27 cellular contexts compared by ENCODE assay signal in genomic region chr3:178258121-178258520, GRCh38.
"Had no signal": no experiment of that assay in that cellular context is flagged by ENCODE, and none has a peak within 500 bp of the region (broad histone marks: within the 10 kb centered on the region; RNA-seq: fewer than 3 reads in every experiment).

No MANE protein-coding gene starts in this region.

- H3K4me3 ChIP-seq: stomach, suprapubic skin, testis, thoracic aorta, thyroid gland, tibial artery, tibial nerve, transverse colon, upper lobe of left lung, upper lobe of right lung, uterus, vagina had no signal

- H3K27me3 ChIP-seq: stomach, suprapubic skin, testis, thyroid gland, tibial artery, tibial nerve, transverse colon, upper lobe of left lung, upper lobe of right lung, uterus, vagina had no signal

- H3K9me3 ChIP-seq: stomach, suprapubic skin, testis, thoracic aorta, thyroid gland, tibial artery, tibial nerve, transverse colon, upper lobe of left lung, upper lobe of right lung, uterus, vagina had no signal

- H3K4me1 ChIP-seq: testis, thyroid gland, upper lobe of right lung had no signal

- H3K27ac ChIP-seq: stomach, suprapubic skin, testis, thoracic aorta, thyroid gland, tibial artery, tibial nerve, transverse colon, upper lobe of left lung, upper lobe of right lung, uterus, vagina had no signal

- H3K36me3 ChIP-seq: stomach, suprapubic skin, thoracic aorta, thyroid gland, tibial artery, tibial nerve, transverse colon, upper lobe of left lung, upper lobe of right lung, uterus, vagina had no signal

- FAIRE-seq: urothelium cell line had no signal

- DNase-seq: stimulated activated CD4-positive, alpha-beta T cell treated with anti-CD3 and anti-CD28 coated beads, Interleukin-2, amount 100 ng/mL, for 48 hours; stimulated activated CD4-positive, alpha-beta T cell treated with anti-CD3 and anti-CD28 coated beads, Interleukin-4, amount 100 ng/mL, for 1 hour; stimulated activated CD4-positive, alpha-beta T cell treated with anti-CD3 and anti-CD28 coated beads, Interleukin-4, amount 100 ng/mL, for 24 hours; stimulated activated CD4-positive, alpha-beta T cell treated with anti-CD3 and anti-CD28 coated beads, Interleukin-4, amount 100 ng/mL, for 4 hours; stimulated activated CD8-positive, alpha-beta memory T cell treated with anti-CD3 and anti-CD28 coated beads, Interleukin-4, amount 100 ng/mL, for 48 hours; stimulated activated naive B cell treated with anti-CD40 and anti-IgM and Interleukin-4, amounts not matched to agents 10 μg/mL and 1 μg/mL and 100 μg/mL, for 72 hours; stimulated activated naive CD4-positive, alpha-beta T cell; stimulated activated naive CD4-positive, alpha-beta T cell treated with Interleukin-2 at 50 U/mL for 16 hours; stimulated activated naive CD8-positive, alpha-beta T cell treated with anti-CD3 and anti-CD28 coated beads, Interleukin-15, amount 100 ng/mL, for 72 hours; stimulated activated naive CD8-positive, alpha-beta T cell treated with anti-CD3 and anti-CD28 coated beads, Interleukin-15, Interleukin-2, amounts not matched to agents 100 U/mL and 50 U/mL, for 24 hours; stomach; substantia nigra; testis; thyroid gland; tibial artery; transverse colon; trophoblast cell; upper lobe of left lung; upper lobe of right lung; uterus had no signal

- ATAC-seq: stimulated activated effector memory CD8-positive, alpha-beta T cell treated with anti-CD3 and anti-CD28 coated beads, Interleukin-12 subunit alpha, Interleukin-12 subunit beta, amount 100 ng/mL, for 72 hours; stimulated activated memory B cell treated with anti-CD40 and anti-IgM and Interleukin-4, amounts not matched to agents 10 μg/mL and 1 μg/mL and 100 μg/mL, for 72 hours; stimulated activated naive B cell treated with anti-CD40 and anti-IgM and Interleukin-4, amounts not matched to agents 10 μg/mL and 1 μg/mL and 100 μg/mL, for 72 hours; stimulated activated naive CD8-positive, alpha-beta T cell treated with anti-CD3 and anti-CD28 coated beads, Interleukin-15, amount 100 ng/mL, for 72 hours; stimulated activated naive CD8-positive, alpha-beta T cell treated with anti-CD3 and anti-CD28 coated beads, Interleukin-15, Interleukin-2, amounts not matched to agents 100 U/mL and 50 U/mL, for 24 hours; upper lobe of right lung had no signal
